ENCODE assay signal across 8 cellular contexts in the genomic region with DNA sequence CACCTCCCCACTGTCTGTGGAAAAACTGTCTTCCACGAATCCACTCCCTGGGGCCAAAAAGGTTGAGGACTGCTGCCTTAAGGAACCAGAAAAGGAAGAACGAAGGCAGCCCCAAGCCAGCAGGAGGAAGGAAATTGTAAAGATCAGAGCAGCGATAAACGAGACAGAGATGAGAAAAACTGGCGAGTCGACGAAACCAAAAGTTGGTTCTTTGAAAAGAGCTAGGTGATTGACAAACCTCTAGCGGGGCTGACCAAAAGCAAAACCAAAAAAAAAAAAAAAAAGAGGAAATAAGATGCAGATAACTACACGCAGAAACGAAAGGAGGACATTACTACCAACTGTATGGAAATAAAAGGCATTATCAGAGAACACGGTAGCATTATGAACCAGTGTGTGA.
A peak's percentile ranks its signal among the peaks of the same experiment; 100 is the strongest.
DNase-seq lines count a peak whose midpoint lies in the region; ATAC-seq and TF ChIP-seq lines count a peak whose summit lies in the region.

No MANE protein-coding gene starts in this region.

- H3K9me3 Mint-ChIP-seq in T-helper 1 cell treated with Interleukin-12 subunit alpha and Interleukin-12 subunit beta and Interleukin-4 antibody, amounts not matched to agents 30 μg/mL and 1 μg/mL, for 36 hours: no peaks in the 10 kb centered on the region
- H3K9me3 Mint-ChIP-seq in endothelial cell (ENCODE audit: unreplicated experiment) (no peaks in the 10 kb centered on the region), type B pancreatic cell (no peaks in the 10 kb centered on the region)

- TF ChIP-seq CTCF in endothelial cell (IDR thresholded peaks at IDR 0.05; ENCODE audit: unreplicated experiment) (no peak), type B pancreatic cell (conservative IDR thresholded peaks at IDR 0.05) (no peak)

- no peak for DNase-seq in endothelial cell (ENCODE audit: low spot score)
- DNase-seq in stimulated activated CD4-positive, alpha-beta T cell treated with anti-CD3 and anti-CD28 coated beads, Interleukin-4, amount 100 ng/mL, for 1 hour: peak; percentile 21
- no peak for DNase-seq in NCI-H1436 (lab: John Stamatoyannopoulos, UW)
- DNase-seq in type B pancreatic cell (ENCODE audit: extremely low spot score, unreplicated experiment): no peak
- no peak for DNase-seq in NCI-H345 (lab: John Stamatoyannopoulos, UW)

- no peaks in the 10 kb centered on the region for H3K27me3 Mint-ChIP-seq in T-helper 1 cell treated with Interleukin-12 subunit alpha and Interleukin-12 subunit beta and Interleukin-4 antibody, amounts not matched to agents 30 μg/mL and 1 μg/mL, for 36 hours (ENCODE audit: low read depth)
- H3K27me3 Mint-ChIP-seq in endothelial cell (ENCODE audit: unreplicated experiment) (peaks cover 9% of the 10 kb centered on the region), type B pancreatic cell (no peaks in the 10 kb centered on the region)

- H3K36me3 Mint-ChIP-seq in T-helper 1 cell treated with Interleukin-12 subunit alpha and Interleukin-12 subunit beta and Interleukin-4 antibody, amounts not matched to agents 30 μg/mL and 1 μg/mL, for 36 hours (ENCODE audit: low read depth): no peaks in the 10 kb centered on the region
- H3K36me3 Mint-ChIP-seq in endothelial cell (ENCODE audit: low read depth, unreplicated experiment) (no peaks in the 10 kb centered on the region), type B pancreatic cell (no peaks in the 10 kb centered on the region)

- peak overlapping the region; percentile 67 for H3K4me3 Mint-ChIP-seq in T-helper 1 cell treated with Interleukin-12 subunit alpha and Interleukin-12 subunit beta and Interleukin-4 antibody, amounts not matched to agents 30 μg/mL and 1 μg/mL, for 36 hours
- H3K4me3 Mint-ChIP-seq in endothelial cell (ENCODE audit: unreplicated experiment) (no peak overlapping the region), type B pancreatic cell (no peak overlapping the region)

- ATAC-seq in GM18867 (IDR thresholded peaks at IDR 0.05; ENCODE audit: unreplicated experiment) (peak; percentile 48), HG03139 (IDR thresholded peaks at IDR 0.05; ENCODE audit: unreplicated experiment) (peak; percentile 71)

- peak overlapping the region; percentile 90 for H3K27ac Mint-ChIP-seq in T-helper 1 cell treated with Interleukin-12 subunit alpha and Interleukin-12 subunit beta and Interleukin-4 antibody, amounts not matched to agents 30 μg/mL and 1 μg/mL, for 36 hours
- H3K27ac Mint-ChIP-seq in endothelial cell (ENCODE audit: unreplicated experiment): peak overlapping the region; percentile 50
- H3K27ac Mint-ChIP-seq in type B pancreatic cell: no peak overlapping the region

- peaks cover 20% of the 10 kb centered on the region for H3K4me1 Mint-ChIP-seq in T-helper 1 cell treated with Interleukin-12 subunit alpha and Interleukin-12 subunit beta and Interleukin-4 antibody, amounts not matched to agents 30 μg/mL and 1 μg/mL, for 36 hours (ENCODE audit: low read depth)
- peaks cover 24% of the 10 kb centered on the region for H3K4me1 Mint-ChIP-seq in endothelial cell (ENCODE audit: unreplicated experiment)
- H3K4me1 Mint-ChIP-seq in type B pancreatic cell (ENCODE audit: unreplicated experiment): peaks cover 16% of the 10 kb centered on the region
